24 cellular contexts compared by ENCODE assay signal in the genomic region with DNA sequence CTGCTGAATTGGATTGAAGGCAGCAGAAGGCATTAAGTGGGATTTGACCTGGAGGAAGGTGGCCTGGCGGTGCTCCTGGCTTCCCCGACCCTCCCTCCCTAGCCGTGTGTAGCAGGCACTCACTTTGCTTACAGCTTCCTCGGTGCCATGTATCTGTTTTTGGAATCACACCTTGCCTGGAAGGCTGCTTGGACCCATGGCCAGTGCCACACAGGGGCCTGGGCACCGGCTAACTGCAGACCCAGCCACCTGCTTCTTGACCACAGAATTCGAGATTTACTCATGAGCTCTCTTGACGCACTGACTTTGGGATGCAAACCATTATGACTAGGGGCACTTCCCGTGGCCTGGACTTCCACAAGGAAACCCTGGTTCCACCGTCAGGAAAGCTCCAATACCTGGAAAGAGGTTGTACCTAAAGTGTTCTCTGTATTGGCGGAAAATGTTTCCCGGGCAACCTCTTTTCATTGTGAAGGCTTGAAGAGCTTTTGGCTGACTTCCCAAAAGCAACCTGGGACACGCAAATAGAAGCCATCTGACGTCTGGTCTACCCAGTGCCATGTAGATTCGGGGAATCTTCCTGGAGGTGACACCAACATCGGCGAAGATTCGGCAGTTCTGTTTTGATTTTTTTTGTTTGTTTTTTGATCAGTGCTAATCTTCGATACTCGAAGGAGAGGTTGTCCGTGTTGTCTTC.
DNase-seq lines count a peak whose midpoint lies in the region; TF ChIP-seq lines count a peak whose summit lies in the region.
"Had no signal": no experiment of that assay in that cellular context is flagged by ENCODE, and none has a peak within 500 bp of the region (broad histone marks: within the 10 kb centered on the region; RNA-seq: fewer than 3 reads in every experiment).

No MANE protein-coding gene starts in this region.

- intact Hi-C loops in posterior vena cava (cut with DNase I): no loop called here

- no peak overlapping the region for H3K4me2 ChIP-seq in Karpas-422 (ENCODE audit: low read depth, low read length, poor library complexity, severe bottlenecking)

- H3K79me2 ChIP-seq in Karpas-422 (ENCODE audit: low read length): no peaks in the 10 kb centered on the region

- no peaks in the 10 kb centered on the region for H3K9me3 ChIP-seq in Karpas-422 (ENCODE audit: low read length)
- H3K9me3 ChIP-seq: SJCRH30 had no signal

- no peak overlapping the region for H3K9ac ChIP-seq in Karpas-422 (ENCODE audit: low read length)

- H3K4me3 ChIP-seq in coronary artery: no peak overlapping the region
- no peak overlapping the region for H3K4me3 ChIP-seq in Karpas-422 (ENCODE audit: low read length)
- H3K4me3 ChIP-seq: SJCRH30 had no signal

- no peak overlapping the region for H3K27ac ChIP-seq in coronary artery
- no peak overlapping the region for H3K27ac ChIP-seq in Karpas-422 (ENCODE audit: low read length)
- H3K27ac ChIP-seq: 22Rv1, SJCRH30 had no signal

- TF ChIP-seq CTCF in coronary artery (IDR thresholded peaks at IDR 0.05): no peak

- no peaks in the 10 kb centered on the region for H3K4me1 ChIP-seq in Karpas-422 (ENCODE audit: low read length)
- H3K4me1 ChIP-seq: SJCRH30 had no signal

- H3K36me3 ChIP-seq in Karpas-422 (ENCODE audit: insufficient read depth, low read length): no peaks in the 10 kb centered on the region

- DNase-seq in NCI-H1417 (lab: John Stamatoyannopoulos, UW) (peak in 2 of 3 experiments; percentile 16 to 29), NCI-H1417 treated with DMSO at 0.1 percent for 48 hours (lab: John Stamatoyannopoulos, UW) (no peak), NCI-H1694 (lab: John Stamatoyannopoulos, UW) (peak; percentile 41), NCI-H748 (lab: John Stamatoyannopoulos, UW; ENCODE audit: unreplicated experiment) (peak; percentile 93), posterior vena cava (ENCODE audit: low spot score) (peak; percentile 69), coronary artery (ENCODE audit: low spot score) (no peak), GF-D8 (lab: John Stamatoyannopoulos, UW) (no peak), Karpas-422 (no peak)
- DNase-seq: activated naive CD4-positive, alpha-beta T cell treated with Interleukin-2 at 50 U/mL for 16 hours; activated T-cell treated with anti-CD3 and anti-CD28 coated beads, Interleukin-2, amount 50 U/mL, for 4 hours; amygdala; CD8-positive, alpha-beta T cell; dermis blood vessel endothelial cell; DND-41; HFFc6; left colon; mesendoderm; NCI-H146; PC-3; SJCRH30; stimulated activated CD4-positive, alpha-beta T cell treated with anti-CD3 and anti-CD28 coated beads, Interleukin-4, amount 100 ng/mL, for 4 hours; stimulated activated naive CD8-positive, alpha-beta T cell treated with anti-CD3 and anti-CD28 coated beads, Interleukin-15, Interleukin-2, amounts not matched to agents 100 U/mL and 50 U/mL, for 24 hours; T-helper 1 cell had no signal

- no peak overlapping the region for H2AFZ ChIP-seq in Karpas-422 (ENCODE audit: low read length)

- no peaks in the 10 kb centered on the region; the same call in 1 of the 2 replicates for H3K27me3 ChIP-seq in Karpas-422 (ENCODE audit: low read length)
- H3K27me3 ChIP-seq: SJCRH30 had no signal

- no peaks in the 10 kb centered on the region for H4K20me1 ChIP-seq in Karpas-422 (ENCODE audit: insufficient read depth, low read depth, low read length)

- H3K9me2 ChIP-seq in Karpas-422 (replicated peaks; ENCODE audit: insufficient read depth, low read length): no peaks in the 10 kb centered on the region

Comparison
In these comparisons a context has a peak if more than half of its experiments do, and no peak if none do; other contexts are left out.
1. DNase-seq: peak in NCI-H1417 (2 of 3), NCI-H1694 (single experiment), NCI-H748 (single experiment) and posterior vena cava (single experiment); none in NCI-H1417 treated with DMSO at 0.1 percent for 48 hours (single experiment), coronary artery (single experiment), GF-D8 (single experiment) and Karpas-422 (single experiment).